ENCODE assay signal across 12 cellular contexts in the genomic region with DNA sequence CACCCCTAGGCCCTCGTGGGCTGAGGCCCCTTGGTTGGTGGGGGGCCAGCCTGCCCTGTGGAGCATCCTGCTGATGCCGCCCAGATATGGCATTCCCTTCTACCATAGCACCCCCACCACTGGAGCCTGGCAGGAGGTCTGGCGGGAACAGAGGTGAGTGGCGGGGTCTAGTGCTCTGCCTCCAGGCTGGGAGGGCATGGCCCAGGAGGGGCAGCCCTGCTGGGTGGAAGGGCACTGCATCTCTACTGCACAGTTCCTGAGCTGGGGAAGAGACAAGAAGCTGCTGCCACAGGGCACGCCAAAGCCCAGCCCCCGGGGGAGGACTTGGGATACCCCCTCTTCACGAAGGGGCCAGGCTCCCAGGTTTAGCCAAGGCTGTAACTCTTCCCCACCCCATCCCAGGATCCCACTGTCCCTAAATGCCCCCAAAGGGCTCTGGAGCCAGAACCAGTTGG. TPM values are rescaled to one million over a fixed set of nuclear protein-coding genes. Genes with fewer than 3 reads are reported as not detected.
DNase-seq lines count a peak whose midpoint lies in the region; ATAC-seq, FAIRE-seq and TF ChIP-seq lines count a peak whose summit lies in the region.
"Had no signal": no experiment of that assay in that cellular context is flagged by ENCODE, and none has a peak within 500 bp of the region (broad histone marks: within the 10 kb centered on the region; RNA-seq: fewer than 3 reads in every experiment).

No MANE protein-coding gene starts in this region.

- peak overlapping the region; percentile 93 for H3K4me3 Mint-ChIP-seq in CD4-positive, alpha-beta T cell
- H3K4me3 Mint-ChIP-seq in astrocyte (ENCODE audit: unreplicated experiment) = no peak overlapping the region

- H3K4me1 ChIP-seq in HEK293 (ENCODE audit: control insufficient read depth, insufficient read depth, low read length) = peaks cover 23% of the 10 kb centered on the region
- peaks cover 18% of the 10 kb centered on the region for H3K4me1 ChIP-seq in astrocyte (ENCODE audit: insufficient read depth, low read length)
- H3K4me1 ChIP-seq in neuronal stem cell (ENCODE audit: control insufficient read depth in 2 of 2, insufficient read depth in 1 of 2, low read depth in 1 of 2, low read length in 2 of 2) = peaks cover 17 to 22% of the 10 kb centered on the region in 2 donors

- peak overlapping the region; percentile 98 for H2BK5ac ChIP-seq in neuronal stem cell (ENCODE audit: low read length)

- peak overlapping the region; percentile 79 for H4K91ac ChIP-seq in neuronal stem cell (ENCODE audit: low read depth, low read length, poor library complexity)

- H2BK120ac ChIP-seq in neuronal stem cell (ENCODE audit: low read depth, low read length) = peak overlapping the region; percentile 93

- WGBS in neuronal stem cell (ENCODE audit: extremely low coverage in 2 of 2, insufficient read length in 2 of 2, insufficient replicate concordance in 1 of 2), 2 donors = no CpG with 5 or more reads among the region's 7 CpGs

- no peak for TF ChIP-seq CTCF in CD4-positive, alpha-beta T cell (IDR thresholded peaks at IDR 0.05)
- no peak for TF ChIP-seq CTCF in HEK293 (tag by site-specific recombination; IDR thresholded peaks at IDR 0.05)
- TF ChIP-seq CTCF in astrocyte (IDR thresholded peaks at IDR 0.05; ENCODE audit: insufficient read depth, low read depth, low read length) = no peak

- H3K27ac ChIP-seq in CD4-positive, alpha-beta T cell (ENCODE audit: low read depth, low read length) = no peak overlapping the region
- H3K27ac ChIP-seq in HEK293 (ENCODE audit: extremely low read depth, low read depth, low read length) (peak overlapping the region; percentile 93; the same call in 1 of the 2 replicates), astrocyte (ENCODE audit: low read depth, low read length) (no peak overlapping the region), neuronal stem cell (replicated peaks; ENCODE audit: low read length) (no peak overlapping the region)
- H3K27ac ChIP-seq: SK-N-MC had no signal

- no peak overlapping the region for H2AFZ ChIP-seq in astrocyte (ENCODE audit: low read depth, low read length)
- H2AFZ ChIP-seq in neuronal stem cell (ENCODE audit: low read length) = no peak overlapping the region

- H3K36me3 Mint-ChIP-seq in CD4-positive, alpha-beta T cell (ENCODE audit: low read depth) = peaks cover 20% of the 10 kb centered on the region
- H3K36me3 Mint-ChIP-seq in astrocyte (ENCODE audit: low read depth, unreplicated experiment) = peaks cover 9% of the 10 kb centered on the region

- no peaks in the 10 kb centered on the region for H3K9me3 ChIP-seq in CD4-positive, alpha-beta T cell (ENCODE audit: control insufficient read depth, low read length)
- no peaks in the 10 kb centered on the region for H3K9me3 ChIP-seq in HEK293 (ENCODE audit: control insufficient read depth, insufficient read depth, low read depth, low read length)
- H3K9me3 ChIP-seq in astrocyte (ENCODE audit: insufficient read depth, low read depth, low read length) = no peaks in the 10 kb centered on the region
- H3K9me3 ChIP-seq in neuronal stem cell (replicated peaks in 1 of 2; ENCODE audit: control insufficient read depth in 2 of 2, insufficient read depth in 1 of 2, low read depth in 1 of 2, low read length in 2 of 2) = no peaks in the 10 kb centered on the region
- H3K9me3 ChIP-seq: adrenal gland had no signal

- no peak overlapping the region for H3K4me3 ChIP-seq in HEK293 (ENCODE audit: low read depth, low read length)
- no peak overlapping the region for H3K4me3 ChIP-seq in astrocyte (ENCODE audit: insufficient read depth, low read depth, low read length)
- H3K4me3 ChIP-seq in neuronal stem cell (ENCODE audit: low read length in 2 of 2) = peak overlapping the region; percentile 74 to 84

- H2BK15ac ChIP-seq in neuronal stem cell (ENCODE audit: low read length) = peak overlapping the region; percentile 94

- H3K9me3 Mint-ChIP-seq in CD4-positive, alpha-beta T cell = no peaks in the 10 kb centered on the region
- no peaks in the 10 kb centered on the region for H3K9me3 Mint-ChIP-seq in astrocyte (ENCODE audit: unreplicated experiment)

- peak overlapping the region; percentile 91 for H3K4me2 ChIP-seq in astrocyte (ENCODE audit: low read length)
- H3K4me2 ChIP-seq in neuronal stem cell (ENCODE audit: insufficient read depth, low read length, poor library complexity, severe bottlenecking) = peak overlapping the region; percentile 99

- H3K79me2 ChIP-seq in astrocyte (ENCODE audit: insufficient read depth, low read length) = peaks cover 23% of the 10 kb centered on the region

- FAIRE-seq in astrocyte (lab: Jason Lieb, UNC) = no peak
- FAIRE-seq: G401.6 had no signal

- POLR2A ChIA-PET in CD4-positive, alpha-beta T cell (lab: Charles Lee) = interaction anchor here (0.6 to 6.3 kb wide), 5 partner anchors 13 to 462 kb away, joined by 3 to 63 read pairs (median 3); partner anchors contain the start of gene U2AF1L4
- POLR2A ChIA-PET in HEK293 (lab: Yijun Ruan, JAX) = interaction anchor here (1.0 to 1.1 kb wide), 3 partner anchors 8 to 154 kb away, joined by 3 to 6 read pairs (median 4); no protein-coding TSS in a partner anchor

- H3K27me3 ChIP-seq in CD4-positive, alpha-beta T cell (ENCODE audit: control insufficient read depth, insufficient read depth, low read length) = no peaks in the 10 kb centered on the region
- H3K27me3 ChIP-seq in astrocyte (ENCODE audit: insufficient read depth, low read length) = peaks cover 2% of the 10 kb centered on the region
- H3K27me3 ChIP-seq in neuronal stem cell (ENCODE audit: control insufficient read depth in 3 of 3, insufficient read depth in 3 of 3, low read depth in 1 of 3, low read length in 3 of 3) = peaks cover 0 to 5% (median 0%) of the 10 kb centered on the region in 3 experiments
- H3K27me3 ChIP-seq: adrenal gland had no signal

- DNase-seq in CD4-positive, alpha-beta T cell = no peak
- DNase-seq in astrocyte (ENCODE audit: low read depth) = no peak
- DNase-seq in neuronal stem cell (ENCODE audit: low spot score) = no peak
- no peak for DNase-seq in midbrain (lab: John Stamatoyannopoulos, UW)
- no peak for DNase-seq in activated gamma-delta T cell (lab: John Stamatoyannopoulos, UW)
- DNase-seq: NCI-H1436 treated with DMSO at 0.1 percent for 48 hours had no signal

- H3K23ac ChIP-seq in neuronal stem cell (ENCODE audit: low read depth, low read length, poor library complexity) = peak overlapping the region; percentile 92

- H3K4ac ChIP-seq in neuronal stem cell (ENCODE audit: low read length) = peak overlapping the region; percentile 41

- H3K4me1 Mint-ChIP-seq in CD4-positive, alpha-beta T cell (ENCODE audit: low read depth) = peaks cover 77% of the 10 kb centered on the region
- peaks cover 6% of the 10 kb centered on the region for H3K4me1 Mint-ChIP-seq in astrocyte (ENCODE audit: low read depth, unreplicated experiment)

- CTCF ChIA-PET in CD4-positive, alpha-beta T cell (lab: Charles Lee) = interaction anchor here (1.0 kb wide), 2 partner anchors 21 to 33 kb away, joined by 3 to 4 read pairs; partner anchors contain the start of gene LIN37
- CTCF ChIA-PET in HEK293 (lab: Yijun Ruan, JAX) = interaction anchor here (0.6 to 6.0 kb wide), 15 partner anchors 11 to 362 kb away, joined by 3 to 119 read pairs (median 4); partner anchors contain the start of genes LIN37 and ZBTB32

- peaks cover 18% of the 10 kb centered on the region for H3K79me1 ChIP-seq in neuronal stem cell (ENCODE audit: low read depth, low read length)

- H2BK12ac ChIP-seq in neuronal stem cell (ENCODE audit: low read length) = peak overlapping the region; percentile 92

- ATAC-seq in CD4-positive, alpha-beta T cell (ENCODE audit: poor library complexity) = no peak
- ATAC-seq in HG03139 (IDR thresholded peaks at IDR 0.05; ENCODE audit: unreplicated experiment) (no peak), HG02623 (IDR thresholded peaks at IDR 0.05; ENCODE audit: unreplicated experiment) (no peak)

- H3K18ac ChIP-seq in neuronal stem cell (ENCODE audit: low read length) = peak overlapping the region; percentile 98

- H3K14ac ChIP-seq in neuronal stem cell (ENCODE audit: low read length) = peak overlapping the region; percentile 14

- peak overlapping the region; percentile 48 for H4K8ac ChIP-seq in neuronal stem cell (ENCODE audit: low read depth, low read length)

- H4K20me1 ChIP-seq in astrocyte (ENCODE audit: insufficient read depth, low read length) = peaks cover 21% of the 10 kb centered on the region

- no peak overlapping the region for H3K9ac ChIP-seq in astrocyte (ENCODE audit: low read length)
- peak overlapping the region; percentile 56 for H3K9ac ChIP-seq in neuronal stem cell (ENCODE audit: low read depth, low read length, poor library complexity)

- peak overlapping the region; percentile 96 for H2AK5ac ChIP-seq in neuronal stem cell (ENCODE audit: low read depth, low read length)

- intact Hi-C loops in CD4-positive, alpha-beta T cell (cut with DNase I, micrococcal nuclease) = loop anchor here (5.0 to 10.0 kb wide), 3 partner anchors 42 to 451 kb away; partner anchors contain the start of genes COX6B1 (in 1 of the 2), HSPB6 (in 1 of the 2), PROSER3 (in 1 of the 2) and USF2 (in 1 of the 2)

- H3K36me3 ChIP-seq in HEK293 (ENCODE audit: control insufficient read depth in 2 of 2, insufficient read depth in 1 of 2, low read length in 2 of 2) (peaks cover 9 to 13% of the 10 kb centered on the region in 2 experiments), astrocyte (ENCODE audit: insufficient read depth, low read length) (no peaks in the 10 kb centered on the region), neuronal stem cell (replicated peaks in 1 of 2; ENCODE audit: control insufficient read depth in 2 of 2, insufficient read depth in 2 of 2, low read length in 2 of 2) (peaks cover 5 to 11% of the 10 kb centered on the region in 2 donors)

- no peaks in the 10 kb centered on the region for H3K27me3 Mint-ChIP-seq in CD4-positive, alpha-beta T cell
- peaks cover 6% of the 10 kb centered on the region for H3K27me3 Mint-ChIP-seq in astrocyte (ENCODE audit: low read depth, unreplicated experiment)

- peak overlapping the region; percentile 89 for H3K27ac Mint-ChIP-seq in CD4-positive, alpha-beta T cell
- H3K27ac Mint-ChIP-seq in astrocyte (ENCODE audit: unreplicated experiment) = no peak overlapping the region

RNA-seq across cellular contexts. Expression of gene KMT2B, which starts 2.4 kb away (rescaled TPM):
- total RNA-seq in CD4-positive, alpha-beta T cell = 10 to 100 TPM; 59.4 to 59.7 TPM
- 28.7 and 29.0 TPM in 2 replicates for total RNA-seq in astrocyte
- polyA plus RNA-seq in neuronal stem cell (2013, experiment 1 of 2) = 11.4 TPM
- polyA plus RNA-seq in neuronal stem cell (2013, experiment 2 of 2) = 11.1 TPM

RNA-seq across cellular contexts. Expression of gene ZBTB32, which starts 11.0 kb away (rescaled TPM):
- 1 to 10 TPM; 2.2 to 3.3 TPM for total RNA-seq in CD4-positive, alpha-beta T cell
- total RNA-seq in astrocyte = not detected in 2 replicates
- not detected for polyA plus RNA-seq in neuronal stem cell (2013, experiment 1 of 2)
- not detected for polyA plus RNA-seq in neuronal stem cell (2013, experiment 2 of 2)

RNA-seq across cellular contexts. Expression of gene IGFLR1, which starts 26.9 kb away (rescaled TPM):
- total RNA-seq in CD4-positive, alpha-beta T cell = 10 to 100 TPM; 40.3 to 43.1 TPM
- 2.0 and 2.4 TPM in 2 replicates for total RNA-seq in astrocyte
- 9.7 TPM for polyA plus RNA-seq in neuronal stem cell (2013, experiment 1 of 2)
- 9.4 TPM for polyA plus RNA-seq in neuronal stem cell (2013, experiment 2 of 2)

RNA-seq across cellular contexts. Expression of gene U2AF1L4, which starts 29.8 kb away (rescaled TPM):
- 10 to 100 TPM; 74.6 to 85.8 TPM for total RNA-seq in CD4-positive, alpha-beta T cell
- 15.7 and 16.6 TPM in 2 replicates for total RNA-seq in astrocyte
- polyA plus RNA-seq in neuronal stem cell (2013, experiment 1 of 2) = 13.5 TPM
- 14.3 TPM for polyA plus RNA-seq in neuronal stem cell (2013, experiment 2 of 2)

RNA-seq across cellular contexts. Expression of gene PSENEN, which starts 30.1 kb away (rescaled TPM):
- total RNA-seq in CD4-positive, alpha-beta T cell = 1 to 10 TPM; 7.3 to 9.4 TPM
- total RNA-seq in astrocyte = 97.5 and 100 TPM in 2 replicates
- polyA plus RNA-seq in neuronal stem cell (2013, experiment 1 of 2) = 84.6 TPM
- polyA plus RNA-seq in neuronal stem cell (2013, experiment 2 of 2) = 82.8 TPM

Comparison
In these comparisons a context has a peak if more than half of its experiments do, and no peak if none do; other contexts are left out.
1. H3K4me3 ChIP-seq: peak in neuronal stem cell (2 of 2); none in HEK293 (single experiment) and astrocyte (single experiment).
2. RNA of gene IGFLR1, which starts 26.9 kb away (total RNA-seq): 40.3 to 43.1 TPM in CD4-positive, alpha-beta T cell; 2.0 to 2.4 TPM in astrocyte; every median in the first group is over 10 times any median in the second.